15 cellular contexts compared by ENCODE assay signal in the genomic region with DNA sequence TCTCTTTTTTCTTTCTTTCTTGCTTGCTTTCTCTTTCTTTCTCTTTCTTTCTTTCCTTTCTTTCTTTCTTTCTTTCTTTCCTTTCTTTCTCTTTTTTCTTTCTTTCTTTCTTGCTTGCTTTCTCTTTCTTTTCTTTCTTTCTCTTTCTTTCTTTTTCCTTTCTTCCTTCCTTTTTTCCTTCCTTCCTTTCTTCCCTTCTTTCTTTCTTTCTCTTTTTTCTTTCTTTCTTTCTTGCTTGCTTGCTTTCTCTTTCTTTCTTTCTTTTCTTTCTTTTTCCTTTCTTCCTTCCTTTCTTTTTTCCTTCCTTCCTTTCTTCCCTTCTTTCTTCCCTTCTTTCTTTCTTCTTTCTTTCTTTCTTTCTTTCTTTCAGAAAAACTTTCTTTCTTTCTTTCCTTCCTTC.
DNase-seq lines count a peak whose midpoint lies in the region; ATAC-seq, FAIRE-seq and TF ChIP-seq lines count a peak whose summit lies in the region.
"Had no signal": no experiment of that assay in that cellular context is flagged by ENCODE, and none has a peak within 500 bp of the region (broad histone marks: within the 10 kb centered on the region; RNA-seq: fewer than 3 reads in every experiment).

No MANE protein-coding gene starts in this region.

- no peak for DNase-seq in activated naive CD4-positive, alpha-beta T cell treated with anti-CD3 and anti-CD28 coated beads, Interleukin-2, amount 50 U/mL, for 72 hours (ENCODE audit: low spot score in 2 of 2)
- DNase-seq in CD14-positive monocyte (ENCODE audit: low spot score) = no peak
- DNase-seq in HFFc6 = no peak
- DNase-seq in NOMO-1 treated with dmso at 0.1 percent for 144 hours (lab: John Stamatoyannopoulos, UW; ENCODE audit: unreplicated experiment) = no peak
- DNase-seq: ACHN; CD8-positive, alpha-beta memory T cell; COR-L47; GM23248; HCEC 1CT had no signal

- peak; percentile 85 for FAIRE-seq in colon (lab: Jason Lieb, UNC)
- FAIRE-seq: G401.6, GM12891, GM19239 had no signal

- no peaks in the 10 kb centered on the region for H3K4me1 Mint-ChIP-seq in activated naive CD4-positive, alpha-beta T cell treated with anti-CD3 and anti-CD28 coated beads, Interleukin-2, amount 50 U/mL, for 24 hours
- H3K4me1 Mint-ChIP-seq in CD14-positive monocyte (no peaks in the 10 kb centered on the region), HFFc6 (ENCODE audit: low read depth) (peaks cover 33% of the 10 kb centered on the region)
- H3K4me1 Mint-ChIP-seq: CD8-positive, alpha-beta memory T cell had no signal

- H3K36me3 Mint-ChIP-seq in activated naive CD4-positive, alpha-beta T cell treated with anti-CD3 and anti-CD28 coated beads, Interleukin-2, amount 50 U/mL, for 24 hours = peaks cover 2% of the 10 kb centered on the region
- peaks cover 0 to 7% of the 10 kb centered on the region in 2 donors for H3K36me3 Mint-ChIP-seq in activated naive CD4-positive, alpha-beta T cell treated with anti-CD3 and anti-CD28 coated beads, Interleukin-2, amount 50 U/mL, for 72 hours
- H3K36me3 Mint-ChIP-seq in CD14-positive monocyte (no peaks in the 10 kb centered on the region), HFFc6 (ENCODE audit: low read depth) (no peaks in the 10 kb centered on the region)
- H3K36me3 Mint-ChIP-seq: CD8-positive, alpha-beta memory T cell had no signal

- peaks cover 7% of the 10 kb centered on the region for H3K27me3 Mint-ChIP-seq in activated naive CD4-positive, alpha-beta T cell treated with anti-CD3 and anti-CD28 coated beads, Interleukin-2, amount 50 U/mL, for 24 hours
- peaks cover 2 to 4% (median 3%) of the 10 kb centered on the region in 3 donors for H3K27me3 Mint-ChIP-seq in CD14-positive monocyte (ENCODE audit: low read depth in 3 of 3)
- H3K27me3 Mint-ChIP-seq in HFFc6 (ENCODE audit: insufficient read depth) = peaks cover 4% of the 10 kb centered on the region; the same call in 1 of the 2 replicates

- TF ChIP-seq CTCF in CD14-positive monocyte (IDR thresholded peaks at IDR 0.05) (peak; percentile 12), HFFc6 (IDR thresholded peaks at IDR 0.05) (no peak)

- intact Hi-C loops in CD14-positive monocyte (cut with micrococcal nuclease) = no loop called here

- H3K27ac Mint-ChIP-seq in activated naive CD4-positive, alpha-beta T cell treated with anti-CD3 and anti-CD28 coated beads, Interleukin-2, amount 50 U/mL, for 24 hours = peak overlapping the region; percentile 70
- no peak overlapping the region for H3K27ac Mint-ChIP-seq in activated naive CD4-positive, alpha-beta T cell treated with anti-CD3 and anti-CD28 coated beads, Interleukin-2, amount 50 U/mL, for 72 hours
- H3K27ac Mint-ChIP-seq in CD14-positive monocyte (no peak overlapping the region), HFFc6 (no peak overlapping the region)
- H3K27ac Mint-ChIP-seq: CD8-positive, alpha-beta memory T cell had no signal

- no peak for ATAC-seq in activated naive CD4-positive, alpha-beta T cell treated with anti-CD3 and anti-CD28 coated beads, Interleukin-2, amount 50 U/mL, for 72 hours
- ATAC-seq in HG03354 (IDR thresholded peaks at IDR 0.05; ENCODE audit: poor library complexity, severe bottlenecking, unreplicated experiment) = no peak

- no peaks in the 10 kb centered on the region for H3K9me3 Mint-ChIP-seq in activated naive CD4-positive, alpha-beta T cell treated with anti-CD3 and anti-CD28 coated beads, Interleukin-2, amount 50 U/mL, for 24 hours
- H3K9me3 Mint-ChIP-seq in activated naive CD4-positive, alpha-beta T cell treated with anti-CD3 and anti-CD28 coated beads, Interleukin-2, amount 50 U/mL, for 72 hours = peaks cover 0 to 7% of the 10 kb centered on the region in 2 donors
- peaks cover 20 to 56% (median 41%) of the 10 kb centered on the region in 7 donors for H3K9me3 Mint-ChIP-seq in CD14-positive monocyte
- H3K9me3 Mint-ChIP-seq in HFFc6 = peaks cover 8% of the 10 kb centered on the region; the same call in 1 of the 2 replicates

- H3K4me3 Mint-ChIP-seq in activated naive CD4-positive, alpha-beta T cell treated with anti-CD3 and anti-CD28 coated beads, Interleukin-2, amount 50 U/mL, for 24 hours = no peak overlapping the region
- no peak overlapping the region for H3K4me3 Mint-ChIP-seq in CD14-positive monocyte
- H3K4me3 Mint-ChIP-seq in HFFc6 = peak overlapping the region; percentile 51
- H3K4me3 Mint-ChIP-seq: CD8-positive, alpha-beta memory T cell had no signal
